31 cellular contexts compared by ENCODE assay signal in genomic region chr17:34375598-34375997, GRCh38. TPM values are rescaled to one million over a fixed set of nuclear protein-coding genes. Genes with fewer than 3 reads are reported as not detected.
"Had no signal": no experiment of that assay in that cellular context is flagged by ENCODE, and none has a peak within 500 bp of the region (broad histone marks: within the 10 kb centered on the region; RNA-seq: fewer than 3 reads in every experiment).

No MANE protein-coding gene starts in this region.

- H3K27ac Mint-ChIP-seq: activated B cell treated with CpG ODN at 0.5 μM for 24 hours; activated CD4-positive, alpha-beta memory T cell treated with anti-CD3 and anti-CD28 coated beads for 36 hours; activated CD4-positive, alpha-beta T cell treated with anti-CD3 and anti-CD28 coated beads for 36 hours; activated naive CD4-positive, alpha-beta T cell treated with anti-CD3 and anti-CD28 coated beads, Interleukin-2, amount 50 U/mL, for 72 hours; brain; dendritic cell treated with granulocyte-macrophage colony-stimulating factor and Interleukin-4, amounts not matched to agents 40 ng/mL and 50 ng/mL, for 4 days; immature natural killer cell; mesothelial cell of epicardium; natural killer cell; progenitor cell of endocrine pancreas had no signal

- H3K27me3 Mint-ChIP-seq: activated B cell treated with CpG ODN at 0.5 μM for 24 hours had no signal

- DNase-seq: activated B cell treated with CpG ODN at 0.5 μM for 24 hours; activated CD4-positive, alpha-beta memory T cell treated with anti-CD3 and anti-CD28 coated beads for 36 hours; activated CD4-positive, alpha-beta T cell treated with anti-CD3 and anti-CD28 coated beads for 36 hours; activated gamma-delta T cell treated with Interleukin-2 at 50 U/mL for 16 hours; aorta; effector CD4-positive, alpha-beta T cell; glutamatergic neuron; immature natural killer cell; kidney glomerular epithelial cell; left lung; natural killer cell; retina; stimulated activated CD4-positive, alpha-beta T cell treated with anti-CD3 and anti-CD28 coated beads, Interleukin-2, amount 100 ng/mL, for 48 hours; stimulated activated CD8-positive, alpha-beta memory T cell treated with anti-CD3 and anti-CD28 coated beads, Interleukin-4, amount 100 ng/mL, for 48 hours; stimulated activated naive CD4-positive, alpha-beta T cell; T-helper 9 cell; testis; trophoblast cell had no signal

- ATAC-seq: activated CD4-positive, alpha-beta T cell treated with anti-CD3 and anti-CD28 coated beads for 36 hours; activated naive CD4-positive, alpha-beta T cell treated with anti-CD3 and anti-CD28 coated beads, Interleukin-2, amount 50 U/mL, for 72 hours; left lung; natural killer cell had no signal

- H3K4me2 ChIP-seq: hepatocyte had no signal

- H3K27me3 ChIP-seq: hepatocyte, left lung, testis, vagina had no signal

- H2AFZ ChIP-seq: hepatocyte had no signal

- H3K9me3 ChIP-seq: esophagus muscularis mucosa, left lung, testis, vagina had no signal

- H3K36me3 Mint-ChIP-seq: activated CD4-positive, alpha-beta memory T cell treated with anti-CD3 and anti-CD28 coated beads for 36 hours; activated naive CD4-positive, alpha-beta T cell treated with anti-CD3 and anti-CD28 coated beads, Interleukin-2, amount 50 U/mL, for 72 hours; brain; immature natural killer cell; mesothelial cell of epicardium; natural killer cell had no signal

- H3K4me3 Mint-ChIP-seq: activated B cell treated with CpG ODN at 0.5 μM for 24 hours; activated CD4-positive, alpha-beta memory T cell treated with anti-CD3 and anti-CD28 coated beads for 36 hours; activated CD4-positive, alpha-beta T cell treated with anti-CD3 and anti-CD28 coated beads for 36 hours; brain; dendritic cell treated with granulocyte-macrophage colony-stimulating factor and Interleukin-4, amounts not matched to agents 40 ng/mL and 50 ng/mL, for 4 days; immature natural killer cell; mesothelial cell of epicardium; natural killer cell had no signal

- H3K27ac ChIP-seq: esophagus muscularis mucosa, hepatocyte, left lung, testis, vagina had no signal

- H3K4me1 ChIP-seq: esophagus muscularis mucosa, testis, vagina had no signal

- H3K4me1 Mint-ChIP-seq: brain, mesothelial cell of epicardium had no signal

- H3K79me2 ChIP-seq: hepatocyte had no signal

- H3K36me3 ChIP-seq: esophagus muscularis mucosa, left lung, vagina had no signal

- H3K9me3 Mint-ChIP-seq: activated B cell treated with CpG ODN at 0.5 μM for 24 hours; activated CD4-positive, alpha-beta memory T cell treated with anti-CD3 and anti-CD28 coated beads for 36 hours; activated naive CD4-positive, alpha-beta T cell treated with anti-CD3 and anti-CD28 coated beads, Interleukin-2, amount 50 U/mL, for 72 hours; dendritic cell treated with granulocyte-macrophage colony-stimulating factor and Interleukin-4, amounts not matched to agents 40 ng/mL and 50 ng/mL, for 4 days; immature natural killer cell; mesothelial cell of epicardium; natural killer cell had no signal

- H3K4me3 ChIP-seq: esophagus muscularis mucosa, hepatocyte, left lung, testis, vagina had no signal

RNA-seq across cellular contexts. Expression of gene CCL1, which starts 12.6 kb away (rescaled TPM):
- total RNA-seq: activated B cell treated with CpG ODN at 0.5 μM for 24 hours; activated naive CD4-positive, alpha-beta T cell treated with anti-CD3 and anti-CD28 coated beads, Interleukin-2, amount 50 U/mL, for 72 hours; aorta; cardiac septum; chondrocyte; esophagus muscularis mucosa; frontal cortex; hepatocyte; left lung; lung microvascular endothelial cell; mesothelial cell of epicardium; natural killer cell; osteoblast; progenitor cell of endocrine pancreas; vagina had no signal

RNA-seq across cellular contexts. Expression of gene CCL13, which starts 19.3 kb away (rescaled TPM):
- total RNA-seq: activated B cell treated with CpG ODN at 0.5 μM for 24 hours; activated CD4-positive, alpha-beta memory T cell treated with anti-CD3 and anti-CD28 coated beads for 36 hours; activated CD4-positive, alpha-beta T cell treated with anti-CD3 and anti-CD28 coated beads for 36 hours; activated naive CD4-positive, alpha-beta T cell treated with anti-CD3 and anti-CD28 coated beads, Interleukin-2, amount 50 U/mL, for 72 hours; chondrocyte; hepatocyte; lung microvascular endothelial cell; mesothelial cell of epicardium; natural killer cell; progenitor cell of endocrine pancreas; testis had no signal

RNA-seq across cellular contexts. Expression of gene CCL8, which starts 56.4 kb away (rescaled TPM):
- total RNA-seq: activated B cell treated with CpG ODN at 0.5 μM for 24 hours; activated CD4-positive, alpha-beta memory T cell treated with anti-CD3 and anti-CD28 coated beads for 36 hours; activated CD4-positive, alpha-beta T cell treated with anti-CD3 and anti-CD28 coated beads for 36 hours; activated naive CD4-positive, alpha-beta T cell treated with anti-CD3 and anti-CD28 coated beads, Interleukin-2, amount 50 U/mL, for 72 hours; chondrocyte; frontal cortex; hepatocyte; lung microvascular endothelial cell; mesothelial cell of epicardium; natural killer cell; progenitor cell of endocrine pancreas had no signal
